In the genomic region with DNA sequence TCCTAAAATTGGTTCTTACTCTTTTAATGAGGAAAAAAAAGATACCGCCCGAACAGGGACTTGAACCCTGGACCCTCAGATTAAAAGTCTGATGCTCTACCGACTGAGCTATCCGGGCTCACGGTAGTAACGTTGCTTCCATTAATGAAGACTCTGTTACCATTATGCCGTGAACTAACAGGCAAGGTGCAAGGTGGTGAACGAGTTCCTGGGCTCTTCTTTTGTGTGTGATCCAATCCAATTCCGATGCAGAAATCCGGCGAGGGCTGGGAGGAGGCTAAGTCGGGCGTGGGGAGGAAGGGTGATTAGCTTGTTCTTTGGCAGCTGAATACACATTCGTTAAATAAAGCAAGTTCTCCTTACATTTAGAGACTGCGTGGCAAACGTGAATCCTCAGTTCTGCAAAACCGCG, we compare ENCODE assay signal across 8 cellular contexts. TPM values are rescaled to one million over a fixed set of nuclear protein-coding genes. Genes with fewer than 3 reads are reported as not detected.
DNase-seq lines count a peak whose midpoint lies in the region; ATAC-seq and TF ChIP-seq lines count a peak whose summit lies in the region.

No MANE protein-coding gene starts in this region.

- peak overlapping the region; percentile 77 for H3K27ac ChIP-seq in CD8-positive, alpha-beta memory T cell (ENCODE audit: low read depth, low read length)
- H3K27ac ChIP-seq in KOPT-K1 (ENCODE audit: low read depth, low read length, poor library complexity, severe bottlenecking) (peak overlapping the region; percentile 67), tibial nerve (peak overlapping the region; percentile 81 to 97 (median 94))

- H3K36me3 ChIP-seq in CD8-positive, alpha-beta memory T cell (ENCODE audit: insufficient read depth, low read length): no peaks in the 10 kb centered on the region
- H3K36me3 ChIP-seq in KOPT-K1 (ENCODE audit: insufficient read depth, low read length) (no peaks in the 10 kb centered on the region), tibial nerve (no peaks in the 10 kb centered on the region)

- POLR2A ChIA-PET in CD8-positive, alpha-beta memory T cell (lab: Charles Lee): interaction anchor here (1.8 to 2.1 kb wide), 3 partner anchors 10 to 109 kb away, joined by 6 to 35 read pairs (median 21); a partner anchor contains a TSS

- no peak for TF ChIP-seq POLR2A in tibial nerve (IDR thresholded peaks at IDR 0.05)

- no peaks in the 10 kb centered on the region for H3K9me3 ChIP-seq in CD8-positive, alpha-beta memory T cell (ENCODE audit: low read length)
- H3K9me3 ChIP-seq in KOPT-K1 (ENCODE audit: insufficient read depth, low read length, poor library complexity, severe bottlenecking) (no peaks in the 10 kb centered on the region), tibial nerve (no peaks in the 10 kb centered on the region)

- TF ChIP-seq EP300 in tibial nerve (IDR thresholded peaks at IDR 0.05): peak in 1 of 2 donors; percentile 50

- peak overlapping the region; percentile 98 for H3K4me3 ChIP-seq in CD8-positive, alpha-beta memory T cell (ENCODE audit: low read length)
- peak overlapping the region; percentile 58 to 97 (median 87) for H3K4me3 ChIP-seq in tibial nerve

- peak; percentile 46 to 83 (median 75) for DNase-seq in CD8-positive, alpha-beta memory T cell
- peak; percentile 81 for DNase-seq in RPMI8226
- DNase-seq in activated naive CD4-positive, alpha-beta T cell treated with anti-CD3 and anti-CD28 coated beads for 36 hours: peak; percentile 91
- peak; percentile 74 for DNase-seq in globus pallidus (ENCODE audit: low spot score)
- no peak for DNase-seq in omental fat pad (ENCODE audit: low spot score)
- DNase-seq in tibial nerve (ENCODE audit: low spot score in 2 of 2): peak; percentile 51 to 88

- intact Hi-C loops in activated naive CD4-positive, alpha-beta T cell treated with anti-CD3 and anti-CD28 coated beads for 36 hours (cut with micrococcal nuclease): loop anchor here (1.0 kb wide), 3 partner anchors 10 to 109 kb away; a partner anchor contains a TSS

- 0 to 1% methylated on average over 18 of the region's 18 CpGs for WGBS in tibial nerve, 2 donors

- H3K9me3 Mint-ChIP-seq in CD8-positive, alpha-beta memory T cell: peaks cover 0 to 4% (median 2%) of the 10 kb centered on the region in 5 donors
- no peaks in the 10 kb centered on the region for H3K9me3 Mint-ChIP-seq in activated naive CD4-positive, alpha-beta T cell treated with anti-CD3 and anti-CD28 coated beads for 36 hours

- peaks cover 44 to 54% (median 54%) of the 10 kb centered on the region in 3 donors for H3K4me1 Mint-ChIP-seq in CD8-positive, alpha-beta memory T cell
- H3K4me1 Mint-ChIP-seq in activated naive CD4-positive, alpha-beta T cell treated with anti-CD3 and anti-CD28 coated beads for 36 hours (ENCODE audit: low read depth): peaks cover 51% of the 10 kb centered on the region

- H3K4me1 ChIP-seq in CD8-positive, alpha-beta memory T cell (ENCODE audit: insufficient read depth, low read length): peaks cover 43% of the 10 kb centered on the region
- H3K4me1 ChIP-seq in tibial nerve: peaks cover 0 to 38% (median 6%) of the 10 kb centered on the region in 4 donors

- H3K27ac Mint-ChIP-seq in CD8-positive, alpha-beta memory T cell: peak overlapping the region; percentile 92 to 99 (median 96)
- peak overlapping the region; percentile 97 for H3K27ac Mint-ChIP-seq in activated naive CD4-positive, alpha-beta T cell treated with anti-CD3 and anti-CD28 coated beads for 36 hours

- peak overlapping the region; percentile 92 to 99 (median 95) for H3K4me3 Mint-ChIP-seq in CD8-positive, alpha-beta memory T cell
- peak overlapping the region; percentile 93 for H3K4me3 Mint-ChIP-seq in activated naive CD4-positive, alpha-beta T cell treated with anti-CD3 and anti-CD28 coated beads for 36 hours

- H3K36me3 Mint-ChIP-seq in CD8-positive, alpha-beta memory T cell: peaks cover 0 to 6% (median 2%) of the 10 kb centered on the region in 3 donors
- H3K36me3 Mint-ChIP-seq in activated naive CD4-positive, alpha-beta T cell treated with anti-CD3 and anti-CD28 coated beads for 36 hours (ENCODE audit: low read depth): peaks cover 4% of the 10 kb centered on the region

- CTCF ChIA-PET in CD8-positive, alpha-beta memory T cell (lab: Charles Lee): interaction anchor here (1.0 to 5.2 kb wide), 8 partner anchors 10 to 402 kb away, joined by 3 to 20 read pairs (median 7); a partner anchor contains a TSS
- CTCF ChIA-PET in activated naive CD4-positive, alpha-beta T cell treated with anti-CD3 and anti-CD28 coated beads for 36 hours (lab: Charles Lee): interaction anchor here (1.0 to 1.3 kb wide), 3 partner anchors 10 to 56 kb away, joined by 3 to 5 read pairs (median 4); no protein-coding TSS in a partner anchor

- H3K27me3 ChIP-seq in CD8-positive, alpha-beta memory T cell (ENCODE audit: insufficient read depth, low read length, poor library complexity, severe bottlenecking): no peaks in the 10 kb centered on the region
- H3K27me3 ChIP-seq in tibial nerve: no peaks in the 10 kb centered on the region

- ATAC-seq in GM21529 (IDR thresholded peaks at IDR 0.05; ENCODE audit: unreplicated experiment) (peak; percentile 23), omental fat pad (ENCODE audit: low FRiP score) (peak; percentile 60)

- TF ChIP-seq CTCF in omental fat pad (IDR thresholded peaks at IDR 0.05) (no peak), tibial nerve (IDR thresholded peaks at IDR 0.05) (no peak)

- H3K27me3 Mint-ChIP-seq in CD8-positive, alpha-beta memory T cell: peaks cover 0 to 15% of the 10 kb centered on the region in 2 donors
- peaks cover 4% of the 10 kb centered on the region for H3K27me3 Mint-ChIP-seq in activated naive CD4-positive, alpha-beta T cell treated with anti-CD3 and anti-CD28 coated beads for 36 hours (ENCODE audit: low read depth)

RNA-seq across cellular contexts. Expression of a gene that starts 49.0 kb away (rescaled TPM):
- not detected for total RNA-seq in CD8-positive, alpha-beta memory T cell
- polyA plus RNA-seq in CD8-positive, alpha-beta memory T cell: not detected
- total RNA-seq in activated naive CD4-positive, alpha-beta T cell treated with anti-CD3 and anti-CD28 coated beads for 36 hours: not detected
- total RNA-seq in omental fat pad: not detected
- total RNA-seq in tibial nerve: not detected

RNA-seq across cellular contexts. Expression of a gene that starts 55.3 kb away (rescaled TPM):
- total RNA-seq in CD8-positive, alpha-beta memory T cell: 10 to 100 TPM; 37.8 to 38.4 TPM
- 32.3 TPM for polyA plus RNA-seq in CD8-positive, alpha-beta memory T cell
- total RNA-seq in activated naive CD4-positive, alpha-beta T cell treated with anti-CD3 and anti-CD28 coated beads for 36 hours: 10 to 100 TPM; 33.9 to 37.0 TPM
- total RNA-seq in omental fat pad (10 to 100 TPM; 33.7 to 46.3 (median 35.1) TPM), tibial nerve (10 to 100 TPM; 35.4 to 59.7 (median 46.0) TPM)

RNA-seq across cellular contexts. Expression of a gene that starts 56.9 kb away (rescaled TPM):
- total RNA-seq in CD8-positive, alpha-beta memory T cell: not detected
- not detected for polyA plus RNA-seq in CD8-positive, alpha-beta memory T cell
- total RNA-seq in activated naive CD4-positive, alpha-beta T cell treated with anti-CD3 and anti-CD28 coated beads for 36 hours: not detected
- total RNA-seq in omental fat pad: not detected
- total RNA-seq in tibial nerve: not detected
